11 cellular contexts compared by ENCODE assay signal in genomic region chr12:112716099-112717093, GRCh38.
A peak's percentile ranks its signal among the peaks of the same experiment; 100 is the strongest.
DNase-seq lines count a peak whose midpoint lies in the region; ATAC-seq and TF ChIP-seq lines count a peak whose summit lies in the region.
"Had no signal": no experiment of that assay in that cellular context is flagged by ENCODE, and none has a peak within 500 bp of the region (broad histone marks: within the 10 kb centered on the region; RNA-seq: fewer than 3 reads in every experiment).

No MANE protein-coding gene starts in this region.

- no peaks in the 10 kb centered on the region for H3K36me3 ChIP-seq in mammary epithelial cell (ENCODE audit: insufficient read depth, low read length)
- H3K36me3 ChIP-seq in mucosa of descending colon (ENCODE audit: low read depth): no peaks in the 10 kb centered on the region
- H3K36me3 ChIP-seq in lower lobe of right lung: no peaks in the 10 kb centered on the region
- H3K36me3 ChIP-seq: stomach had no signal

- no peak overlapping the region for H3K4me2 ChIP-seq in mammary epithelial cell (ENCODE audit: insufficient read depth, low read depth, low read length)

- CTCF ChIA-PET in mammary epithelial cell (lab: Charles Lee; ENCODE audit: low non-redundant PET): no interaction called here

- no peak for TF ChIP-seq CTCF in mammary epithelial cell (conservative IDR thresholded peaks at IDR 0.05 in 1 of 2, IDR thresholded peaks at IDR 0.05 in 1 of 2; ENCODE audit: extremely low read depth in 1 of 2, insufficient read depth in 1 of 2, low read depth in 1 of 2, low read length in 2 of 2)
- no peak for TF ChIP-seq CTCF in mucosa of descending colon (IDR thresholded peaks at IDR 0.05)
- no peak for TF ChIP-seq CTCF in lower lobe of right lung (IDR thresholded peaks at IDR 0.05)

- dilution Hi-C loops in mammary epithelial cell (cut with HindIII; ENCODE audit: low sequenced_read_pairs): no loop called here

- H3K79me2 ChIP-seq in mammary epithelial cell (ENCODE audit: insufficient read depth, low read length): no peaks in the 10 kb centered on the region

- ATAC-seq in mucosa of descending colon (peak; percentile 30), HG02798 (IDR thresholded peaks at IDR 0.05; ENCODE audit: poor library complexity, unreplicated experiment) (no peak), lower lobe of right lung (no peak)
- ATAC-seq: sciatic nerve had no signal

- no TSS peak for BruUV-seq in mammary epithelial cell (replicated peaks; lab: Mats Ljungman, UMichigan)

- intact Hi-C loops in mammary epithelial cell (cut with micrococcal nuclease) (no loop called here), mucosa of descending colon (cut with DNase I, micrococcal nuclease) (no loop called here), lower lobe of right lung (cut with DNase I) (no loop called here)

- H3K4me1 ChIP-seq in mammary epithelial cell (ENCODE audit: insufficient read depth, low read length): no peaks in the 10 kb centered on the region
- H3K4me1 ChIP-seq in mucosa of descending colon (ENCODE audit: low read depth): no peaks in the 10 kb centered on the region
- H3K4me1 ChIP-seq in lower lobe of right lung: no peaks in the 10 kb centered on the region
- H3K4me1 ChIP-seq: stomach had no signal

- H2AFZ ChIP-seq in mammary epithelial cell (ENCODE audit: low read depth, low read length): no peak overlapping the region

- no peak overlapping the region for H3K27ac ChIP-seq in mammary epithelial cell (ENCODE audit: insufficient read depth, low read depth, low read length)
- H3K27ac ChIP-seq in lower lobe of right lung: no peak overlapping the region
- H3K27ac ChIP-seq: stomach had no signal

- DNase-seq in ELR (ENCODE audit: low read depth) (peak; percentile 37), M059J (ENCODE audit: low read depth) (peak; percentile 28), mammary epithelial cell (peak; percentile 3), mucosa of descending colon (peak in 1 of 3 donors; percentile 2), lower lobe of right lung (no peak)
- DNase-seq in stimulated activated CD4-positive, alpha-beta T cell treated with anti-CD3 and anti-CD28 coated beads, Interleukin-1b, Interleukin-23, amount 100 ng/mL, for 48 hours: no peak
- DNase-seq in activated CD4-positive, alpha-beta T cell treated with anti-CD3 and anti-CD28 coated beads, Interleukin-2, amount 50 U/mL, for 1 hour: no peak
- DNase-seq: MV-4-11, stomach had no signal

- H4K20me1 ChIP-seq in mammary epithelial cell (ENCODE audit: insufficient read depth, low read length): no peaks in the 10 kb centered on the region

- no peak overlapping the region for H3K9ac ChIP-seq in mammary epithelial cell (ENCODE audit: insufficient read depth, low read length)

- H3K4me3 ChIP-seq in mammary epithelial cell (replicated peaks in 1 of 3; ENCODE audit: insufficient read depth in 1 of 3, low read depth in 2 of 3, low read length in 3 of 3) (no peak overlapping the region), mucosa of descending colon (no peak overlapping the region), lower lobe of right lung (no peak overlapping the region)
- H3K4me3 ChIP-seq: stomach had no signal

- WGBS in mammary epithelial cell (ENCODE audit: low coverage, missing lambda C conversion rate): 72% methylated on average over 11 of the region's 11 CpGs

- in situ Hi-C loops in mammary epithelial cell (cut with MboI; ENCODE audit: low sequenced_read_pairs in 2 of 2): no loop called here

- H3K9me3 ChIP-seq in mammary epithelial cell (replicated peaks; ENCODE audit: insufficient read depth, low read length): no peaks in the 10 kb centered on the region
- H3K9me3 ChIP-seq in mucosa of descending colon: no peaks in the 10 kb centered on the region
- no peaks in the 10 kb centered on the region for H3K9me3 ChIP-seq in lower lobe of right lung
- H3K9me3 ChIP-seq: stomach had no signal

- H3K27me3 ChIP-seq in mammary epithelial cell (ENCODE audit: insufficient read depth, low read length) (no peaks in the 10 kb centered on the region), lower lobe of right lung (ENCODE audit: low read depth) (no peaks in the 10 kb centered on the region)

Comparison
In these comparisons a context has a peak if more than half of its experiments do, and no peak if none do; other contexts are left out.
1. DNase-seq: peak in ELR (single experiment), M059J (single experiment) and mammary epithelial cell (single experiment); none in lower lobe of right lung (single experiment), stimulated activated CD4-positive, alpha-beta T cell treated with anti-CD3 and anti-CD28 coated beads, Interleukin-1b, Interleukin-23, amount 100 ng/mL, for 48 hours (single experiment) and activated CD4-positive, alpha-beta T cell treated with anti-CD3 and anti-CD28 coated beads, Interleukin-2, amount 50 U/mL, for 1 hour (single experiment).